ENCODE assay signal across 8 cellular contexts in genomic region chr9:69035438-69036316, GRCh38. TPM values are rescaled to one million over a fixed set of nuclear protein-coding genes. Genes with fewer than 3 reads are reported as not detected.
DNase-seq lines count a peak whose midpoint lies in the region; ATAC-seq and TF ChIP-seq lines count a peak whose summit lies in the region.

TSS of gene FXN (plus strand) at chr9:69035752. CDS start at chr9:69035783, 31 bp downstream.

- DNase-seq in ACHN (peak; percentile 65), NCI-H2196 treated with DMSO at 0.1 percent for 48 hours (lab: John Stamatoyannopoulos, UW; ENCODE audit: unreplicated experiment) (peak; percentile 65), chondrocyte (ENCODE audit: low spot score) (no peak), kidney tubule cell (ENCODE audit: low spot score) (peak; percentile 86)
- DNase-seq in activated CD4-positive, alpha-beta T cell treated with anti-CD3 and anti-CD28 coated beads for 1 hour: peak; percentile 72
- DNase-seq in stimulated activated CD4-positive, alpha-beta T cell treated with anti-CD3 and anti-CD28 coated beads, Interleukin-1b, Interleukin-23, amount 100 ng/mL, for 24 hours (ENCODE audit: low read depth in 4 of 4, low spot score in 1 of 4): peak; percentile 70 to 80 (median 74)

- no peaks in the 10 kb centered on the region for H3K9me3 Mint-ChIP-seq in chondrocyte (ENCODE audit: low read depth)

- ATAC-seq in GM18519 (IDR thresholded peaks at IDR 0.05; ENCODE audit: low FRiP score, unreplicated experiment) (peak; percentile 89), HG03060 (IDR thresholded peaks at IDR 0.05; ENCODE audit: low read depth, unreplicated experiment) (peak; percentile 76)

- in situ Hi-C loops in ACHN (cut with HindIII; ENCODE audit: low pct_ligation_motif_present, low pct_unique_long_range_greater_than_20kb, low sequenced_read_pairs): no loop called here

- H3K4me3 Mint-ChIP-seq in chondrocyte (ENCODE audit: unreplicated experiment): peak within 1 kb of the TSS; percentile 95

- TF ChIP-seq CTCF in chondrocyte (IDR thresholded peaks at IDR 0.05): peak; percentile 99

- no peaks in the 10 kb centered on the region for H3K27me3 Mint-ChIP-seq in chondrocyte (ENCODE audit: low read depth)

- no peaks in the 10 kb centered on the region for H3K36me3 Mint-ChIP-seq in chondrocyte (ENCODE audit: low read depth)

- peak within 1 kb of the TSS; percentile 92 for H3K27ac Mint-ChIP-seq in chondrocyte (ENCODE audit: unreplicated experiment)

- peaks cover 11% of the 10 kb centered on the region for H3K4me1 Mint-ChIP-seq in chondrocyte (ENCODE audit: low read depth)

RNA-seq across cellular contexts. Expression of gene FXN, which starts in this region (rescaled TPM):
- 9.6 to 10.5 TPM (median 9.9 TPM) in 3 replicates for total RNA-seq in chondrocyte
